ENCODE assay signal across 1 cellular context in the genomic region with DNA sequence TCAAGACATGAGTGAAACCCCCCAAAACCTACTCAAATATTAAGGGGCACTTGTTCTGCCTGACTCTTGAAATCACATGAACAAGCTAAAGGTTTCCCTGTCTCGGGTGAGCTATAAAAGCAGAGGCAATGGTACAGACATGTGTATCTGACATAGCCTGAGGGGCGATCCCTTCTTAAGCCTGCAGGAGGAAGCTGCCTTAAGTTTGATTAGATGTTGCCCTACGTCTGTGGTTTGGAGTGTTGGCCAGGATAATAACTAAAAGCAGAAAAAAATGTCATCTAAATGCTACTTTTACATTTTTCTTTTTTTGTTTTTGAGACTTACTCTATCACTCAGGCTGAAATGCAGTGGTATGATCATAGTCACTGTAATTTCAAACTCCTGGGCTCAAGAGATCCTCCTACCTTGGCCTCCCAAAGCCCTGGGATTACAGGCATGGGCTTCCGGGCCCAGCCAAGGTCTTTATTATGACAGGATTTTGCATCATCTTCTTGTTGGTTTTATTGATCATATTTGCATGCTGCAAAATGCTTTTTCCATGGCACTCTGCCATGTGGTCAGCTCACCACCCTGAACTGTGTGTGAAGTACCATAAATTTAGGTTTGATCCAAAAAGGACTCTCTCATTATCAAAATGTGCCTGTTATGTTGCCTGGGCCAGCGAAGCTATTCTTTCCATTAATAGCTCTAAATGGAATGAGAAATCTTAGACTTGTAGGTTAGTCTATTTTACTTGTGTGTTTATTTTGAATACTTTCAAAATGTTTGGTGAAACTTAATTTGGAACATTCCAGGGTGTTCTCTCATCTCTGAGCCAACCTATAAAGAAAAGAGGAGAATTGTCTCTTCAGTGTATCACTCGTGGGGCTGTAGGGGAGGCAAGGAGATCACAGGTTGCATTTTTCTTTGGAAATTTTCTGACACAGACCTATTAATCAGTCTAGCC.
TF ChIP-seq lines count a peak whose summit lies in the region.

No MANE protein-coding gene starts in this region.

TF ChIP-seq in WTC11, 78 proteins besides CTCF, POLR2A, EP300 and RAD21 (continued from another document):
- TF ChIP-seq, protein P1, sequence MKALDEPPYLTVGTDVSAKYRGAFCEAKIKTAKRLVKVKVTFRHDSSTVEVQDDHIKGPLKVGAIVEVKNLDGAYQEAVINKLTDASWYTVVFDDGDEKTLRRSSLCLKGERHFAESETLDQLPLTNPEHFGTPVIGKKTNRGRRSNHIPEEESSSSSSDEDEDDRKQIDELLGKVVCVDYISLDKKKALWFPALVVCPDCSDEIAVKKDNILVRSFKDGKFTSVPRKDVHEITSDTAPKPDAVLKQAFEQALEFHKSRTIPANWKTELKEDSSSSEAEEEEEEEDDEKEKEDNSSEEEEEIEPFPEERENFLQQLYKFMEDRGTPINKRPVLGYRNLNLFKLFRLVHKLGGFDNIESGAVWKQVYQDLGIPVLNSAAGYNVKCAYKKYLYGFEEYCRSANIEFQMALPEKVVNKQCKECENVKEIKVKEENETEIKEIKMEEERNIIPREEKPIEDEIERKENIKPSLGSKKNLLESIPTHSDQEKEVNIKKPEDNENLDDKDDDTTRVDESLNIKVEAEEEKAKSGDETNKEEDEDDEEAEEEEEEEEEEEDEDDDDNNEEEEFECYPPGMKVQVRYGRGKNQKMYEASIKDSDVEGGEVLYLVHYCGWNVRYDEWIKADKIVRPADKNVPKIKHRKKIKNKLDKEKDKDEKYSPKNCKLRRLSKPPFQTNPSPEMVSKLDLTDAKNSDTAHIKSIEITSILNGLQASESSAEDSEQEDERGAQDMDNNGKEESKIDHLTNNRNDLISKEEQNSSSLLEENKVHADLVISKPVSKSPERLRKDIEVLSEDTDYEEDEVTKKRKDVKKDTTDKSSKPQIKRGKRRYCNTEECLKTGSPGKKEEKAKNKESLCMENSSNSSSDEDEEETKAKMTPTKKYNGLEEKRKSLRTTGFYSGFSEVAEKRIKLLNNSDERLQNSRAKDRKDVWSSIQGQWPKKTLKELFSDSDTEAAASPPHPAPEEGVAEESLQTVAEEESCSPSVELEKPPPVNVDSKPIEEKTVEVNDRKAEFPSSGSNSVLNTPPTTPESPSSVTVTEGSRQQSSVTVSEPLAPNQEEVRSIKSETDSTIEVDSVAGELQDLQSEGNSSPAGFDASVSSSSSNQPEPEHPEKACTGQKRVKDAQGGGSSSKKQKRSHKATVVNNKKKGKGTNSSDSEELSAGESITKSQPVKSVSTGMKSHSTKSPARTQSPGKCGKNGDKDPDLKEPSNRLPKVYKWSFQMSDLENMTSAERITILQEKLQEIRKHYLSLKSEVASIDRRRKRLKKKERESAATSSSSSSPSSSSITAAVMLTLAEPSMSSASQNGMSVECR (CRISPR knock-in tag; IDR thresholded peaks at IDR 0.05; ENCODE audit: borderline replicate concordance): no peak
- TF ChIP-seq ATF1 (CRISPR knock-in tag; IDR thresholded peaks at IDR 0.05) (no peak), TP53 (CRISPR knock-in tag; IDR thresholded peaks at IDR 0.05) (no peak), NR1H2 (CRISPR knock-in tag; IDR thresholded peaks at IDR 0.05) (no peak), FOXJ3 (CRISPR knock-in tag; IDR thresholded peaks at IDR 0.05; ENCODE audit: borderline replicate concordance) (no peak), NFE2L1 (CRISPR knock-in tag; IDR thresholded peaks at IDR 0.05) (no peak), USF1 (CRISPR knock-in tag; IDR thresholded peaks at IDR 0.05) (no peak)
